Comparison of ENCODE assay signal across 1 cellular context in genomic region chr2:100820346-100821254, GRCh38.
TF ChIP-seq lines count a peak whose summit lies in the region.

No MANE protein-coding gene starts in this region.

TF ChIP-seq in HepG2, 621 proteins besides CTCF, POLR2A, EP300 and RAD21 (continued from another document):
- TF ChIP-seq GPBP1L1 (CRISPR knock-in tag; IDR thresholded peaks at IDR 0.05) (no peak), KDM1A (CRISPR knock-in tag; IDR thresholded peaks at IDR 0.05) (no peak), HNF4G (IDR thresholded peaks at IDR 0.05; ENCODE audit: borderline replicate concordance, low read depth, low read length) (no peak), HNF4G (CRISPR knock-in tag; IDR thresholded peaks at IDR 0.05; ENCODE audit: borderline replicate concordance, low read depth) (no peak), AGO2 (optimal IDR thresholded peaks at IDR 0.05; ENCODE audit: low read depth, low read length) (peak; percentile 91), JDP2 (CRISPR knock-in tag; IDR thresholded peaks at IDR 0.05; ENCODE audit: borderline replicate concordance) (no peak), U2AF2 (IDR thresholded peaks at IDR 0.05; ENCODE audit: low read depth, low read length) (no peak), EZH2 (conservative IDR thresholded peaks at IDR 0.05; ENCODE audit: low read depth, low read length) (no peak), ZNF841 (CRISPR knock-in tag; IDR thresholded peaks at IDR 0.05; ENCODE audit: borderline replicate concordance) (no peak), ZNF746 (CRISPR knock-in tag; IDR thresholded peaks at IDR 0.05) (no peak), ZNF3 (CRISPR knock-in tag; IDR thresholded peaks at IDR 0.05) (no peak), NFIB (CRISPR knock-in tag; IDR thresholded peaks at IDR 0.05; ENCODE audit: borderline replicate concordance) (no peak), ZNF782 (CRISPR knock-in tag; IDR thresholded peaks at IDR 0.05; ENCODE audit: borderline replicate concordance) (no peak), ZNF24 (IDR thresholded peaks at IDR 0.05) (no peak), ZNF709 (CRISPR knock-in tag; IDR thresholded peaks at IDR 0.05) (0 out of 2 replicates have a peak, but pooled peaks have one; percentile 26), ZBTB39 (CRISPR knock-in tag; IDR thresholded peaks at IDR 0.05) (no peak), ZZZ3 (CRISPR knock-in tag; IDR thresholded peaks at IDR 0.05; ENCODE audit: borderline replicate concordance) (no peak), ZSCAN25 (CRISPR knock-in tag; IDR thresholded peaks at IDR 0.05) (no peak), HOXA5 (CRISPR knock-in tag; IDR thresholded peaks at IDR 0.05) (0 out of 2 replicates have a peak, but pooled peaks have one; percentile 26), ERF (CRISPR knock-in tag; IDR thresholded peaks at IDR 0.05) (no peak), ZNF749 (CRISPR knock-in tag; IDR thresholded peaks at IDR 0.05; ENCODE audit: borderline replicate concordance) (no peak), SNAPC5 (CRISPR knock-in tag; IDR thresholded peaks at IDR 0.05; ENCODE audit: borderline replicate concordance) (no peak), BCL6 (CRISPR knock-in tag; IDR thresholded peaks at IDR 0.05) (no peak), TAF15 (IDR thresholded peaks at IDR 0.05; ENCODE audit: low read depth, low read length, poor library complexity, severe bottlenecking) (peak; percentile 45), DRAP1 (CRISPR knock-in tag; IDR thresholded peaks at IDR 0.05) (no peak), BATF2 (CRISPR knock-in tag; IDR thresholded peaks at IDR 0.05) (no peak), ZNF138 (CRISPR knock-in tag; IDR thresholded peaks at IDR 0.05; ENCODE audit: low read depth) (no peak), ZFP36 (IDR thresholded peaks at IDR 0.05; ENCODE audit: borderline replicate concordance, low read depth, low read length, partially characterized antibody) (no peak), NFIC (IDR thresholded peaks at IDR 0.05; ENCODE audit: low read length) (no peak), ZSCAN20 (CRISPR knock-in tag; IDR thresholded peaks at IDR 0.05; ENCODE audit: borderline replicate concordance) (no peak), PAXIP1 (CRISPR knock-in tag; conservative IDR thresholded peaks at IDR 0.05) (no peak), ZNF569 (CRISPR knock-in tag; IDR thresholded peaks at IDR 0.05; ENCODE audit: borderline replicate concordance) (no peak), ZMYM3 (CRISPR knock-in tag; IDR thresholded peaks at IDR 0.05) (peak; percentile 50), BORCS8-MEF2B (CRISPR knock-in tag; IDR thresholded peaks at IDR 0.05) (peak; percentile 56; the same call in 1 of the 2 replicates), ATF4 (CRISPR knock-in tag; IDR thresholded peaks at IDR 0.05) (no peak), ZNF672 (CRISPR knock-in tag; IDR thresholded peaks at IDR 0.05) (no peak), ZNF816 (CRISPR knock-in tag; IDR thresholded peaks at IDR 0.05; ENCODE audit: borderline replicate concordance) (0 out of 2 replicates have a peak, but pooled peaks have one; percentile 12), KMT2B (CRISPR knock-in tag; IDR thresholded peaks at IDR 0.05) (peak; percentile 34; the same call in 1 of the 2 replicates), PRPF4 (IDR thresholded peaks at IDR 0.05; ENCODE audit: low read depth, low read length, poor library complexity, severe bottlenecking) (no peak), ZNF350 (CRISPR knock-in tag; IDR thresholded peaks at IDR 0.05; ENCODE audit: borderline replicate concordance, low read depth) (peak; percentile 51; the same call in 1 of the 2 replicates), ZNF552 (CRISPR knock-in tag; IDR thresholded peaks at IDR 0.05; ENCODE audit: borderline replicate concordance) (peak; percentile 46; the same call in 1 of the 2 replicates)
TF ChIP-seq in HepG2: peak in this region for 152.
